1 cellular context compared by ENCODE assay signal in genomic region chr9:81535542-81536241, GRCh38.
TF ChIP-seq lines count a peak whose summit lies in the region.

No MANE protein-coding gene starts in this region.

TF ChIP-seq in HepG2, 621 proteins besides CTCF, POLR2A, EP300 and RAD21 (continued from another document and continues in another):
- TF ChIP-seq CENPBD1 (CRISPR knock-in tag; IDR thresholded peaks at IDR 0.05; ENCODE audit: borderline replicate concordance, low read depth) (no peak), ZNF383 (CRISPR knock-in tag; IDR thresholded peaks at IDR 0.05; ENCODE audit: borderline replicate concordance) (no peak), ZNF451 (CRISPR knock-in tag; IDR thresholded peaks at IDR 0.05) (no peak), MED13 (CRISPR knock-in tag; IDR thresholded peaks at IDR 0.05) (peak; percentile 70; the same call in 1 of the 2 replicates), RBFOX2 (IDR thresholded peaks at IDR 0.05; ENCODE audit: low read depth, low read length) (no peak), CREM (IDR thresholded peaks at IDR 0.05) (peak; percentile 91), CREM (CRISPR knock-in tag; IDR thresholded peaks at IDR 0.05) (no peak), MXD1 (CRISPR knock-in tag; IDR thresholded peaks at IDR 0.05) (no peak), KDM5B (CRISPR knock-in tag; IDR thresholded peaks at IDR 0.05; ENCODE audit: borderline replicate concordance) (no peak), ZNF17 (CRISPR knock-in tag; IDR thresholded peaks at IDR 0.05) (no peak), MXD4 (CRISPR knock-in tag; IDR thresholded peaks at IDR 0.05) (no peak), ZSCAN25 (CRISPR knock-in tag; IDR thresholded peaks at IDR 0.05) (no peak), ZNF253 (CRISPR knock-in tag; IDR thresholded peaks at IDR 0.05; ENCODE audit: borderline replicate concordance) (no peak), ZSCAN5A (CRISPR knock-in tag; IDR thresholded peaks at IDR 0.05; ENCODE audit: borderline replicate concordance) (peak; percentile 88; the same call in 1 of the 2 replicates), ZNF460 (CRISPR knock-in tag; IDR thresholded peaks at IDR 0.05; ENCODE audit: borderline replicate concordance) (no peak), DPF2 (CRISPR knock-in tag; IDR thresholded peaks at IDR 0.05; ENCODE audit: borderline replicate concordance, low read depth) (peak; percentile 95), ZKSCAN5 (CRISPR knock-in tag; IDR thresholded peaks at IDR 0.05) (no peak), ZNF550 (CRISPR knock-in tag; IDR thresholded peaks at IDR 0.05; ENCODE audit: borderline replicate concordance) (no peak), TARDBP (CRISPR knock-in tag; IDR thresholded peaks at IDR 0.05) (peak; percentile 82), ZMYM2 (CRISPR knock-in tag; IDR thresholded peaks at IDR 0.05) (0 out of 2 replicates have a peak, but pooled peaks have one; percentile 50), KMT2A (CRISPR knock-in tag; IDR thresholded peaks at IDR 0.05) (no peak), ZBTB40 (IDR thresholded peaks at IDR 0.05) (no peak), ZBTB40 (CRISPR knock-in tag; IDR thresholded peaks at IDR 0.05) (no peak; the same call in 1 of the 2 replicates), FLYWCH1 (CRISPR knock-in tag; IDR thresholded peaks at IDR 0.05) (no peak), ZNF841 (CRISPR knock-in tag; IDR thresholded peaks at IDR 0.05; ENCODE audit: borderline replicate concordance) (no peak), HOXA3 (CRISPR knock-in tag; IDR thresholded peaks at IDR 0.05) (peak; percentile 76), ZNF563 (CRISPR knock-in tag; IDR thresholded peaks at IDR 0.05) (no peak), SSRP1 (CRISPR knock-in tag; IDR thresholded peaks at IDR 0.05) (no peak), ZSCAN12 (CRISPR knock-in tag; IDR thresholded peaks at IDR 0.05) (no peak), ZNF83 (CRISPR knock-in tag; IDR thresholded peaks at IDR 0.05; ENCODE audit: borderline replicate concordance) (no peak), ZNF800 (CRISPR knock-in tag; IDR thresholded peaks at IDR 0.05) (no peak), GLMP (CRISPR knock-in tag; IDR thresholded peaks at IDR 0.05; ENCODE audit: borderline replicate concordance) (no peak), TFE3 (CRISPR knock-in tag; IDR thresholded peaks at IDR 0.05) (peak; percentile 80; the same call in 1 of the 2 replicates), NR2F6 (IDR thresholded peaks at IDR 0.05) (peak; percentile 90), NR2F6 (CRISPR knock-in tag; IDR thresholded peaks at IDR 0.05) (peak; percentile 82), ZBTB38 (CRISPR knock-in tag; IDR thresholded peaks at IDR 0.05) (0 out of 2 replicates have a peak, but pooled peaks have one; percentile 14), LCORL (IDR thresholded peaks at IDR 0.05) (0 out of 2 replicates have a peak, but pooled peaks have one; percentile 32), LCORL (CRISPR knock-in tag; IDR thresholded peaks at IDR 0.05) (peak; percentile 72), ZNF589 (CRISPR knock-in tag; conservative IDR thresholded peaks at IDR 0.05) (no peak), TFAP4 (IDR thresholded peaks at IDR 0.05; ENCODE audit: borderline replicate concordance, low read depth) (peak; percentile 65; the same call in 1 of the 2 replicates), HDAC6 (IDR thresholded peaks at IDR 0.05; ENCODE audit: low read depth, low read length) (no peak), CHD2 (IDR thresholded peaks at IDR 0.05; ENCODE audit: low read depth, low read length) (no peak), ATF5 (CRISPR knock-in tag; IDR thresholded peaks at IDR 0.05; ENCODE audit: low read depth) (no peak), HINFP (CRISPR knock-in tag; IDR thresholded peaks at IDR 0.05; ENCODE audit: low read depth) (no peak), ZNF720 (CRISPR knock-in tag; IDR thresholded peaks at IDR 0.05) (no peak)
